In the genomic region with DNA sequence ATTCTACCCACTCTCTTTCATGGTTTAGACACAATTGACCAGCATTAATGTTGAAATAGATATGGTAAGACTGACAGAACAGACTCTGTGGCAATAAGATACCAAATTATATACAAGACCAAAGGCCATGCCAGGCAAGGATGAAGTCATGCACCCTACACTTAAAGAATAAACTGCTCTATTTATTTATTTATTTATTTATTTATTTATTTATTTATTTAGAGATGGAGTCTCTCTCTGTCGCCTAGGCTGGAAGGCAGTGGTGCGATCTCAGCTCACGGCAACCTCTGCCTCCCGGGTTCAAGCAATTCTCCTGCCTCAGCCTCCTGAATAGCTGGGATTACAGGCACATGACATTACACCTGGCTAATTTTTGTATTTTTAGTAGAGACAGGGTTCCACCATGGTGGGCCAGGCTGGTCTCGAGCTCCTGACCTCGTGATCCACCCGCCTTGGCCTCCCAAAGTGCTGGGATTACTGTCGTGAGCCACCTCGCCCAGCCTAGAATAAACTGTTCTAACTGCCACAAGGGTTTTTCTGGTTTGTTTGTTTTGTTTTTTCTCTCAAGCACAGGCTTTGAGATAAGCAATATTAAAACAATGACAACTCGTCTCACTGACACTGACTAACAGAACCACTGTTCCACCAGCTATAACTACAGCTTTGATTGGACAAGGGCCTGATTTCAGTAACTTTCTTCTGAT, we compare ENCODE assay signal across 15 cellular contexts. TPM values are rescaled to one million over a fixed set of nuclear protein-coding genes. Genes with fewer than 3 reads are reported as not detected.
"Had no signal": no experiment of that assay in that cellular context is flagged by ENCODE, and none has a peak within 500 bp of the region (broad histone marks: within the 10 kb centered on the region; RNA-seq: fewer than 3 reads in every experiment).

No MANE protein-coding gene starts in this region.

RNA-seq across cellular contexts. Expression of a gene that starts 40.3 kb away (rescaled TPM):
- total RNA-seq: activated CD4-positive, alpha-beta memory T cell treated with anti-CD3 and anti-CD28 coated beads, Interleukin-2, amount 10 ng/mL, durations not matched to agents 7 days and 5 days; activated CD4-positive, alpha-beta T cell treated with anti-CD3 and anti-CD28 coated beads, Interleukin-2, amount 10 ng/mL, durations not matched to agents 7 days and 5 days; activated CD8-positive, alpha-beta memory T cell treated with anti-CD3 and anti-CD28 coated beads, Interleukin-2, amount 10 ng/mL, durations not matched to agents 7 days and 5 days; activated CD8-positive, alpha-beta T cell treated with anti-CD3 and anti-CD28 coated beads, Interleukin-2, amount 10 ng/mL, durations not matched to agents 7 days and 5 days; activated naive CD8-positive, alpha-beta T cell treated with anti-CD3 and anti-CD28 coated beads, Interleukin-2, amount 10 ng/mL, durations not matched to agents 7 days and 5 days; activated T-helper 2 cell treated with anti-CD3 and anti-CD28 coated beads, Interferon-gamma antibody, Interleukin-2, Interleukin-4, amounts not matched to agents 10 μg/mL and 5 μg/mL and 100 μg/mL, durations not matched to agents 14 hours and 24 hours and 36 hours; ascending aorta; bronchial epithelial cell; cardiac muscle cell; T-helper 1 cell treated with Interleukin-12 subunit alpha and Interleukin-12 subunit beta and Interleukin-4 antibody, amounts not matched to agents 30 ng/mL and 1 ng/mL, for 36 hours; T-helper 17 cell; T-helper 2 cell treated with Interferon-gamma antibody and Interleukin-4, amounts not matched to agents 100 ng/mL and 5 ng/mL, for 36 hours had no signal
- polyA plus RNA-seq: cardiac muscle cell had no signal

RNA-seq across cellular contexts. Expression of a gene that starts 50.0 kb away (rescaled TPM):
- total RNA-seq: activated CD4-positive, alpha-beta memory T cell treated with anti-CD3 and anti-CD28 coated beads, Interleukin-2, amount 10 ng/mL, durations not matched to agents 7 days and 5 days; activated CD4-positive, alpha-beta T cell treated with anti-CD3 and anti-CD28 coated beads for 36 hours; activated CD4-positive, alpha-beta T cell treated with anti-CD3 and anti-CD28 coated beads, Interleukin-2, amount 10 ng/mL, durations not matched to agents 7 days and 5 days; activated CD8-positive, alpha-beta memory T cell treated with anti-CD3 and anti-CD28 coated beads, Interleukin-2, amount 10 ng/mL, durations not matched to agents 7 days and 5 days; activated CD8-positive, alpha-beta T cell treated with anti-CD3 and anti-CD28 coated beads, Interleukin-2, amount 10 ng/mL, durations not matched to agents 7 days and 5 days; activated naive CD8-positive, alpha-beta T cell treated with anti-CD3 and anti-CD28 coated beads, Interleukin-2, amount 10 ng/mL, durations not matched to agents 7 days and 5 days; activated T-helper 2 cell treated with anti-CD3 and anti-CD28 coated beads, Interferon-gamma antibody, Interleukin-2, Interleukin-4, amounts not matched to agents 10 μg/mL and 5 μg/mL and 100 μg/mL, durations not matched to agents 14 hours and 24 hours and 36 hours; ascending aorta; cardiac muscle cell; T-helper 1 cell treated with Interleukin-12 subunit alpha and Interleukin-12 subunit beta and Interleukin-4 antibody, amounts not matched to agents 30 ng/mL and 1 ng/mL, for 36 hours; T-helper 17 cell; T-helper 2 cell treated with Interferon-gamma antibody and Interleukin-4, amounts not matched to agents 100 ng/mL and 5 ng/mL, for 36 hours; WTC11 had no signal
- polyA plus RNA-seq: adipose tissue, cardiac muscle cell had no signal
